22 cellular contexts compared by ENCODE assay signal in the genomic region with DNA sequence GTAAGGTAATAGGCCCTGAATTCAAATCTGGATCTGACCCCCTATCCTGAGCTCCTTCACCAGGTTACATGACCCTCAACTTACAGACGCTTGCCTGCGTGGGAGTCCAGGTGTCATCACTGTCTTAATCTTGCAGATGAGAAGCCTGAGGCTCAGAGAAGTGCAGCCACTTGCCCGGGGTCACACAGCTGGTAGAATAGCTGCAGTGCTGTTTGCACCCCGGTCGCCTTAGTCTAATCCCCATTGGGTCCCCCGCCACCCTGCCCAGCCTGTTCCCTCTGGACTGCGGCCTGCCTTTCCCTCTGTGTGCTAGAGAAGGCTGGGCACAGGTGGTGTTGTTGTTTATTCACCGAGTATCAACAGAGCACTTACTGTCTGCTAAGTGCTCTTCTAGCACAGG.
"Had no signal": no experiment of that assay in that cellular context is flagged by ENCODE, and none has a peak within 500 bp of the region (broad histone marks: within the 10 kb centered on the region; RNA-seq: fewer than 3 reads in every experiment).

No MANE protein-coding gene starts in this region.

- H3K36me3 ChIP-seq: SJCRH30 had no signal

- DNase-seq: IMR-90, Kasumi-1, MM.1S, NCI-H1092 treated with DMSO at 0.1 percent for 48 hours, NCI-H1436, NCI-H187, NCI-H2029, NCI-H2081 treated with DMSO at 0.1 percent for 48 hours, NCI-H2171, NCI-H226, NCI-H446, NCI-H510A, NCI-H524 treated with DMSO at 0.1 percent for 48 hours, NCI-H69, NCI-H774, PC-9, SHP77 treated with DMSO at 0.1 percent for 48 hours, SJCRH30 had no signal

- H3K9me3 ChIP-seq: Peyer's patch, SJCRH30 had no signal

- H3K4me1 ChIP-seq: Peyer's patch, SJCRH30 had no signal

- ATAC-seq: Right ventricle myocardium inferior, SK-N-SH treated with all-trans-retinoic acid at 6 μM for 48 hours had no signal

- H3K4me3 ChIP-seq: PC-9, Peyer's patch, SJCRH30 had no signal

- H3K27me3 ChIP-seq: Peyer's patch, SJCRH30 had no signal

- H3K9ac ChIP-seq: KMS-11 had no signal

- H3K4me2 ChIP-seq: KMS-11, PC-9 had no signal

- H2AFZ ChIP-seq: PC-9 had no signal

- H3K27ac ChIP-seq: KMS-11, PC-9, Peyer's patch, SJCRH30 had no signal
